ENCODE assay signal across 14 cellular contexts in genomic region chr7:45036317-45036716, GRCh38. TPM values are rescaled to one million over a fixed set of nuclear protein-coding genes. Genes with fewer than 3 reads are reported as not detected.
DNase-seq lines count a peak whose midpoint lies in the region; ATAC-seq and TF ChIP-seq lines count a peak whose summit lies in the region.
"Had no signal": no experiment of that assay in that cellular context is flagged by ENCODE, and none has a peak within 500 bp of the region (broad histone marks: within the 10 kb centered on the region; RNA-seq: fewer than 3 reads in every experiment).

No MANE protein-coding gene starts in this region.

- H3K4me1 ChIP-seq in OCI-LY1 (ENCODE audit: insufficient read depth, low read length, severe bottlenecking), result peaks cover 48% of the 10 kb centered on the region
- H3K4me1 ChIP-seq in esophagus (ENCODE audit: control insufficient read depth in 2 of 2, insufficient read depth in 2 of 2, low read length in 1 of 2), result peaks cover 2 to 20% of the 10 kb centered on the region in 2 donors
- no peaks in the 10 kb centered on the region for H3K4me1 ChIP-seq in testis
- H3K4me1 ChIP-seq in OCI-LY7 (ENCODE audit: insufficient read depth, low read length, poor library complexity, severe bottlenecking), result peaks cover 4% of the 10 kb centered on the region

- intact Hi-C loops in testis (cut with DNase I; ENCODE audit: low total_unique reads) (no loop called here), OCI-LY7 (cut with micrococcal nuclease; ENCODE audit: unreplicated experiment) (no loop called here)

- peak overlapping the region; percentile 25; the same call in 1 of the 2 replicates for H3K4me2 ChIP-seq in OCI-LY1 (ENCODE audit: low read length)
- H3K4me2 ChIP-seq in OCI-LY7 (ENCODE audit: low read length), result no peak overlapping the region

- H3K27me3 ChIP-seq in OCI-LY1 (ENCODE audit: insufficient read depth, low read length) (no peaks in the 10 kb centered on the region), esophagus (ENCODE audit: control insufficient read depth in 1 of 2, insufficient read depth in 2 of 2, low read length in 2 of 2) (no peaks in the 10 kb centered on the region), testis (no peaks in the 10 kb centered on the region)
- H3K27me3 ChIP-seq: colonic mucosa had no signal

- DNase-seq in activated T-cell treated with anti-CD3 and anti-CD28 coated beads, Interleukin-2, amount 50 U/mL, for 72 hours, result no peak
- no peak for DNase-seq in activated T-cell treated with anti-CD3 and anti-CD28 coated beads, Interleukin-2, amount 50 U/mL, for 48 hours
- DNase-seq in stimulated activated naive B cell treated with anti-CD40 and anti-IgM and Interleukin-4, amounts not matched to agents 10 μg/mL and 1 μg/mL and 100 μg/mL, for 72 hours, result no peak
- DNase-seq in A172 (ENCODE audit: low spot score), result no peak
- DNase-seq in testis, result no peak
- DNase-seq in OCI-LY7 (ENCODE audit: low spot score), result no peak
- DNase-seq: colonic mucosa, GF-D8, islet precursor cell, NCI-H524, occipital lobe, SHP77 had no signal

- H3K27ac ChIP-seq in OCI-LY1 (ENCODE audit: low read depth, low read length, poor library complexity, severe bottlenecking) (peak overlapping the region; percentile 2), esophagus (ENCODE audit: low read depth in 2 of 2, low read length in 1 of 2) (peak overlapping the region; percentile 16 to 47), testis (no peak overlapping the region), OCI-LY7 (ENCODE audit: low read depth, low read length, poor library complexity, severe bottlenecking) (no peak overlapping the region)
- H3K27ac ChIP-seq: colonic mucosa had no signal

- H3K9me3 Mint-ChIP-seq in activated T-cell treated with anti-CD3 and anti-CD28 coated beads, Interleukin-2, amount 50 U/mL, for 72 hours, result no peaks in the 10 kb centered on the region
- no peaks in the 10 kb centered on the region for H3K9me3 Mint-ChIP-seq in stimulated activated naive B cell treated with anti-CD40 and anti-IgM and Interleukin-4, amounts not matched to agents 10 μg/mL and 1 μg/mL and 100 μg/mL, for 72 hours

- peaks cover 18 to 36% of the 10 kb centered on the region in 2 donors for H3K36me3 Mint-ChIP-seq in activated T-cell treated with anti-CD3 and anti-CD28 coated beads, Interleukin-2, amount 50 U/mL, for 72 hours (ENCODE audit: insufficient read depth in 2 of 2)
- H3K36me3 Mint-ChIP-seq in stimulated activated naive B cell treated with anti-CD40 and anti-IgM and Interleukin-4, amounts not matched to agents 10 μg/mL and 1 μg/mL and 100 μg/mL, for 72 hours, result peaks cover 45 to 59% of the 10 kb centered on the region in 2 donors

- H3F3A ChIP-seq in OCI-LY1 (ENCODE audit: insufficient read depth, low read length), result no peaks in the 10 kb centered on the region

- no peak for ATAC-seq in activated T-cell treated with anti-CD3 and anti-CD28 coated beads, Interleukin-2, amount 50 U/mL, for 72 hours (replicated peaks in 1 of 2)
- peak; percentile 16 to 38 for ATAC-seq in stimulated activated naive B cell treated with anti-CD40 and anti-IgM and Interleukin-4, amounts not matched to agents 10 μg/mL and 1 μg/mL and 100 μg/mL, for 72 hours (replicated peaks)

- no peaks in the 10 kb centered on the region for H3K9me3 ChIP-seq in OCI-LY1 (ENCODE audit: low read length)
- no peaks in the 10 kb centered on the region for H3K9me3 ChIP-seq in esophagus (ENCODE audit: control insufficient read depth in 2 of 2, insufficient read depth in 1 of 2, low read depth in 1 of 2, low read length in 1 of 2)
- no peaks in the 10 kb centered on the region for H3K9me3 ChIP-seq in testis
- H3K9me3 ChIP-seq in OCI-LY7 (ENCODE audit: low read length), result no peaks in the 10 kb centered on the region
- H3K9me3 ChIP-seq: colonic mucosa had no signal

- 59 to 73% methylated on average over 3 of the region's 3 CpGs for WGBS in esophagus, 2 donors
- WGBS in testis, 2 donors, result 84 to 91% methylated on average over 3 of the region's 3 CpGs

- peak overlapping the region; percentile 67 to 81 for H3K4me3 Mint-ChIP-seq in activated T-cell treated with anti-CD3 and anti-CD28 coated beads, Interleukin-2, amount 50 U/mL, for 72 hours
- peak overlapping the region; percentile 59 to 65 for H3K4me3 Mint-ChIP-seq in stimulated activated naive B cell treated with anti-CD40 and anti-IgM and Interleukin-4, amounts not matched to agents 10 μg/mL and 1 μg/mL and 100 μg/mL, for 72 hours

- POLR2A ChIA-PET in OCI-LY7 (lab: Charles Lee), result interaction anchor here (0.6 to 2.1 kb wide), 7 partner anchors 9 to 125 kb away, joined by 3 to 10 read pairs (median 4); no protein-coding TSS in a partner anchor

- H3K4me3 ChIP-seq in OCI-LY1 (ENCODE audit: low read depth, low read length, poor library complexity, severe bottlenecking), result no peak overlapping the region
- no peak overlapping the region for H3K4me3 ChIP-seq in esophagus (ENCODE audit: low read depth in 1 of 2, low read length in 2 of 2)
- H3K4me3 ChIP-seq in testis, result no peak overlapping the region
- H3K4me3 ChIP-seq in OCI-LY7 (ENCODE audit: low read depth, low read length, poor library complexity, severe bottlenecking), result no peak overlapping the region
- H3K4me3 ChIP-seq: colonic mucosa had no signal

- H2AFZ ChIP-seq in OCI-LY1 (ENCODE audit: low read length) (no peak overlapping the region), OCI-LY7 (ENCODE audit: low read length) (no peak overlapping the region)

- no peak for TF ChIP-seq POLR2A in testis (IDR thresholded peaks at IDR 0.05)

- H3K9me2 ChIP-seq in OCI-LY1 (ENCODE audit: low read depth, low read length) (no peaks in the 10 kb centered on the region), OCI-LY7 (ENCODE audit: insufficient read depth, low read length) (no peaks in the 10 kb centered on the region)

- H4K20me1 ChIP-seq in OCI-LY1 (ENCODE audit: insufficient read depth, low read length) (peaks cover 5% of the 10 kb centered on the region), OCI-LY7 (ENCODE audit: insufficient read depth, low read length) (peaks cover 19% of the 10 kb centered on the region; the same call in 1 of the 2 replicates)

- peaks cover 79% of the 10 kb centered on the region for H3K79me2 ChIP-seq in OCI-LY1 (ENCODE audit: insufficient read depth, low read length)
- peaks cover 69% of the 10 kb centered on the region for H3K79me2 ChIP-seq in OCI-LY7 (ENCODE audit: insufficient read depth, low read depth, low read length)

- H3K9ac ChIP-seq in OCI-LY1 (ENCODE audit: low read length), result no peak overlapping the region; the same call in 1 of the 2 replicates

- H3K4me1 Mint-ChIP-seq in activated T-cell treated with anti-CD3 and anti-CD28 coated beads, Interleukin-2, amount 50 U/mL, for 72 hours (ENCODE audit: low read depth), result peaks cover 81% of the 10 kb centered on the region
- peaks cover 50 to 83% of the 10 kb centered on the region in 2 donors for H3K4me1 Mint-ChIP-seq in stimulated activated naive B cell treated with anti-CD40 and anti-IgM and Interleukin-4, amounts not matched to agents 10 μg/mL and 1 μg/mL and 100 μg/mL, for 72 hours

- no peaks in the 10 kb centered on the region for H3K27me3 Mint-ChIP-seq in activated T-cell treated with anti-CD3 and anti-CD28 coated beads, Interleukin-2, amount 50 U/mL, for 72 hours (ENCODE audit: low read depth)
- no peaks in the 10 kb centered on the region for H3K27me3 Mint-ChIP-seq in stimulated activated naive B cell treated with anti-CD40 and anti-IgM and Interleukin-4, amounts not matched to agents 10 μg/mL and 1 μg/mL and 100 μg/mL, for 72 hours

- CTCF ChIA-PET in OCI-LY7 (lab: Charles Lee; ENCODE audit: unreplicated experiment), result no interaction called here

- peaks cover 80% of the 10 kb centered on the region for H3K36me3 ChIP-seq in OCI-LY1 (ENCODE audit: insufficient read depth, low read length)
- peaks cover 3 to 8% of the 10 kb centered on the region in 2 donors for H3K36me3 ChIP-seq in esophagus (ENCODE audit: control insufficient read depth in 2 of 2, insufficient read depth in 2 of 2, low read length in 1 of 2)
- H3K36me3 ChIP-seq in testis (ENCODE audit: low read depth, missing control alignments), result no peaks in the 10 kb centered on the region
- H3K36me3 ChIP-seq in OCI-LY7 (ENCODE audit: insufficient read depth, low read length), result peaks cover 84% of the 10 kb centered on the region
- H3K36me3 ChIP-seq: colonic mucosa had no signal

- BruUV-seq in OCI-LY7 (replicated peaks; lab: Mats Ljungman, UMichigan), result no TSS peak

- TF ChIP-seq CTCF in OCI-LY1 (IDR thresholded peaks at IDR 0.05; ENCODE audit: low read length), result no peak
- TF ChIP-seq CTCF in testis (IDR thresholded peaks at IDR 0.05), result no peak
- no peak for TF ChIP-seq CTCF in OCI-LY7 (conservative IDR thresholded peaks at IDR 0.05; ENCODE audit: low read length)

- H3K27ac Mint-ChIP-seq in activated T-cell treated with anti-CD3 and anti-CD28 coated beads, Interleukin-2, amount 50 U/mL, for 72 hours, result peak overlapping the region; percentile 89
- peak overlapping the region; percentile 80 for H3K27ac Mint-ChIP-seq in stimulated activated naive B cell treated with anti-CD40 and anti-IgM and Interleukin-4, amounts not matched to agents 10 μg/mL and 1 μg/mL and 100 μg/mL, for 72 hours

RNA-seq across cellular contexts. Expression of gene CCM2, which starts 36.3 kb away (rescaled TPM):
- total RNA-seq in activated T-cell treated with anti-CD3 and anti-CD28 coated beads, Interleukin-2, amount 50 U/mL, for 72 hours, result 100 to 1,000 TPM in 1 of 2 donors, 10 to 100 TPM in 1; 94.2 to 109 TPM
- polyA plus RNA-seq in esophagus, result 10 to 100 TPM; 20.2 to 24.0 TPM
- total RNA-seq in A172 (2014; rRNA removed; shearing (Covaris generic)), result 67.4 and 70.8 TPM in 2 replicates
- 10 to 100 TPM; 85.4 to 95.1 TPM for total RNA-seq in testis
- polyA plus RNA-seq in testis (ENCODE audit: insufficient read depth, low read depth, low replicate concordance), result 57.6 TPM
- 55.3 and 58.9 TPM in 2 replicates for total RNA-seq in OCI-LY7 (2014; rRNA removed; shearing (Covaris generic))
- 84.0 and 89.1 TPM in 2 replicates for total RNA-seq in OCI-LY7 (2022)

RNA-seq across cellular contexts. Expression of gene NACAD, which starts 52.5 kb away (rescaled TPM):
- under 1 TPM; 0.36 to 0.76 TPM for total RNA-seq in activated T-cell treated with anti-CD3 and anti-CD28 coated beads, Interleukin-2, amount 50 U/mL, for 72 hours
- polyA plus RNA-seq in esophagus (under 1 TPM; 0.37 to 0.65 TPM), testis (ENCODE audit: insufficient read depth, low read depth, low replicate concordance) (8.7 TPM)
- total RNA-seq in A172 (2014; rRNA removed; shearing (Covaris generic)), result 5.9 and 6.6 TPM in 2 replicates
- total RNA-seq in testis (10 to 100 TPM in 1 of 2 donors, 1 to 10 TPM in 1; 6.9 to 12.0 TPM), OCI-LY7 (2022) (not detected in 2 replicates)
- total RNA-seq in OCI-LY7 (2014; rRNA removed; shearing (Covaris generic)), result not detected in 2 replicates

RNA-seq across cellular contexts. Expression of gene MYO1G, which starts 57.5 kb away (rescaled TPM):
- total RNA-seq in activated T-cell treated with anti-CD3 and anti-CD28 coated beads, Interleukin-2, amount 50 U/mL, for 72 hours, result 100 to 1,000 TPM; 595 to 606 TPM
- 1 to 10 TPM; 2.2 to 2.3 TPM for polyA plus RNA-seq in esophagus
- total RNA-seq in A172 (2014; rRNA removed; shearing (Covaris generic)), result 0.76 and 1.6 TPM in 2 replicates
- total RNA-seq in testis, result 1 to 10 TPM in 1 of 2 donors, under 1 TPM in 1; 0.63 to 1.7 TPM
- 2.5 TPM for polyA plus RNA-seq in testis (ENCODE audit: insufficient read depth, low read depth, low replicate concordance)
- total RNA-seq in OCI-LY7 (2014; rRNA removed; shearing (Covaris generic)), result 23.6 and 27.4 TPM in 2 replicates
- total RNA-seq in OCI-LY7 (2022), result 74.7 and 87.3 TPM in 2 replicates

Comparison
In these comparisons a context has a peak if more than half of its experiments do, and no peak if none do; other contexts are left out.
1. ATAC-seq: peak in stimulated activated naive B cell treated with anti-CD40 and anti-IgM and Interleukin-4, amounts not matched to agents 10 μg/mL and 1 μg/mL and 100 μg/mL, for 72 hours (2 of 2); none in activated T-cell treated with anti-CD3 and anti-CD28 coated beads, Interleukin-2, amount 50 U/mL, for 72 hours (0 of 2).
2. H3K27ac ChIP-seq: peak in OCI-LY1 (single experiment) and esophagus (2 of 2); none in testis (0 of 2) and OCI-LY7 (single experiment).